8 cellular contexts compared by ENCODE assay signal in genomic region chrX:130994671-130995070, GRCh38.
DNase-seq lines count a peak whose midpoint lies in the region; ATAC-seq, FAIRE-seq and TF ChIP-seq lines count a peak whose summit lies in the region.

No MANE protein-coding gene starts in this region.

- peak; percentile 51 for DNase-seq in activated CD8-positive, alpha-beta memory T cell treated with anti-CD3 and anti-CD28 coated beads, Interleukin-2, amount 50 U/mL, for 48 hours
- no peak for DNase-seq in activated CD8-positive, alpha-beta memory T cell treated with anti-CD3 and anti-CD28 coated beads, Interleukin-2, amount 10 ng/mL, durations not matched to agents 7 days and 5 days
- DNase-seq in NCI-H1092 treated with DMSO at 0.1 percent for 48 hours (lab: John Stamatoyannopoulos, UW) (peak; percentile 20), K562 (ENCODE audit: extremely low read depth in 1 of 4, low spot score in 3 of 4) (peak; percentile 24 to 42 (median 26)), osteocyte (ENCODE audit: extremely low spot score, unreplicated experiment) (no peak), uterus (no peak)

- H3K36me3 ChIP-seq in K562 (ENCODE audit: control insufficient read depth, insufficient read depth, low read length) (no peaks in the 10 kb centered on the region), uterus (no peaks in the 10 kb centered on the region)

- TF ChIP-seq CTCF in K562 (IDR thresholded peaks at IDR 0.05 in 2 of 3, conservative IDR thresholded peaks at IDR 0.05 in 1 of 3; ENCODE audit: insufficient read depth in 2 of 3, low read depth in 1 of 3, low read length in 3 of 3) (peak; percentile 36 to 66 (median 64); a peak in 5 of 6 replicates), osteocyte (IDR thresholded peaks at IDR 0.05) (peak; percentile 64), uterus (IDR thresholded peaks at IDR 0.05) (no peak)

- WGBS in K562 (ENCODE audit: insufficient coverage, low coverage, missing lambda C conversion rate) = 35% methylated on average over 8 of the region's 8 CpGs

- POLR2A ChIA-PET in K562 (lab: Yijun Ruan, JAX) = no interaction called here

- no peak for TF ChIP-seq POLR2A in K562 (conservative IDR thresholded peaks at IDR 0.05)
- TF ChIP-seq POLR2A in uterus (IDR thresholded peaks at IDR 0.05) = no peak

- H3K27me3 ChIP-seq in K562 (ENCODE audit: control insufficient read depth in 2 of 2, insufficient read depth in 2 of 2, low read length in 2 of 2) (peaks cover 0 to 4% of the 10 kb centered on the region in 2 experiments; a peak in 1 of 5 replicates), uterus (no peaks in the 10 kb centered on the region)

- peak; percentile 37 for FAIRE-seq in K562 (lab: Jason Lieb, UNC)

- H3K27ac Mint-ChIP-seq in activated CD8-positive, alpha-beta memory T cell treated with anti-CD3 and anti-CD28 coated beads, Interleukin-2, amount 10 ng/mL, durations not matched to agents 7 days and 5 days = no peak overlapping the region
- no peak overlapping the region for H3K27ac Mint-ChIP-seq in osteocyte (ENCODE audit: unreplicated experiment)

- H3K79me2 ChIP-seq in K562 (ENCODE audit: control insufficient read depth, insufficient read depth, low read length) = no peaks in the 10 kb centered on the region

- H3K9me3 ChIP-seq in K562 (replicated peaks; ENCODE audit: control insufficient read depth, insufficient read depth, low read depth, low read length) (no peaks in the 10 kb centered on the region), uterus (no peaks in the 10 kb centered on the region)

- peaks cover 11% of the 10 kb centered on the region for H3K27me3 Mint-ChIP-seq in activated CD8-positive, alpha-beta memory T cell treated with anti-CD3 and anti-CD28 coated beads, Interleukin-2, amount 10 ng/mL, durations not matched to agents 7 days and 5 days
- H3K27me3 Mint-ChIP-seq in osteocyte (ENCODE audit: unreplicated experiment) = peaks cover 8% of the 10 kb centered on the region

- CTCF ChIA-PET in activated CD8-positive, alpha-beta memory T cell treated with anti-CD3 and anti-CD28 coated beads, Interleukin-2, amount 10 ng/mL, durations not matched to agents 7 days and 5 days (lab: Charles Lee) = no interaction called here
- CTCF ChIA-PET in K562 (lab: Yijun Ruan, JAX; ENCODE audit: low intra/inter-chr PET ratio) = interaction anchor here (1.1 kb wide), 1 partner anchor 621 kb away, joined by 5 read pairs; no protein-coding TSS in a partner anchor

- H3K4me3 ChIP-seq in K562 (no peak overlapping the region), uterus (no peak overlapping the region)

- no peak for TF ChIP-seq EP300 in K562 (IDR thresholded peaks at IDR 0.05; ENCODE audit: low read length)

- no peaks in the 10 kb centered on the region for H3K9me1 ChIP-seq in K562 (ENCODE audit: control insufficient read depth, insufficient read depth, low read length)

- no peaks in the 10 kb centered on the region for H3K36me3 Mint-ChIP-seq in activated CD8-positive, alpha-beta memory T cell treated with anti-CD3 and anti-CD28 coated beads, Interleukin-2, amount 10 ng/mL, durations not matched to agents 7 days and 5 days
- no peaks in the 10 kb centered on the region for H3K36me3 Mint-ChIP-seq in osteocyte (ENCODE audit: unreplicated experiment)

- H3K4me2 ChIP-seq in K562 (ENCODE audit: insufficient read depth, low read length) = no peak overlapping the region

- no peak overlapping the region for H2AFZ ChIP-seq in K562 (ENCODE audit: low read depth, low read length)

- ATAC-seq in activated CD8-positive, alpha-beta memory T cell treated with anti-CD3 and anti-CD28 coated beads, Interleukin-2, amount 10 ng/mL, durations not matched to agents 7 days and 5 days = no peak
- ATAC-seq in K562 (peak; percentile 59; the same call in 2 of the 3 replicates), HG03342 (IDR thresholded peaks at IDR 0.05; ENCODE audit: unreplicated experiment) (no peak), HG03521 (IDR thresholded peaks at IDR 0.05; ENCODE audit: unreplicated experiment) (no peak)

- H4K20me1 ChIP-seq in K562 (replicated peaks; ENCODE audit: control insufficient read depth, insufficient read depth, low read length) = no peaks in the 10 kb centered on the region

- intact Hi-C loops in K562 (cut with micrococcal nuclease) = loop anchor here (1.0 kb wide), 1 partner anchor 639 kb away; no protein-coding TSS in a partner anchor
- intact Hi-C loops in uterus (cut with DNase I; ENCODE audit: low total_unique reads) = no loop called here

- in situ Hi-C loops in K562 (cut with MboI) = no loop called here

- no TSS peak for BruUV-seq in K562 (replicated peaks; lab: Mats Ljungman, UMichigan)

- H3K4me1 ChIP-seq in K562 (replicated peaks in 1 of 2; ENCODE audit: control insufficient read depth in 2 of 2, insufficient read depth in 2 of 2, low read length in 2 of 2) (peaks cover 0 to 7% of the 10 kb centered on the region in 2 experiments; a peak in 2 of 5 replicates), uterus (no peaks in the 10 kb centered on the region)

- H3K27ac ChIP-seq in K562 (ENCODE audit: extremely low read depth, low read depth, low read length) = no peak overlapping the region
- no peak overlapping the region for H3K27ac ChIP-seq in uterus

- H3K4me3 Mint-ChIP-seq in activated CD8-positive, alpha-beta memory T cell treated with anti-CD3 and anti-CD28 coated beads, Interleukin-2, amount 10 ng/mL, durations not matched to agents 7 days and 5 days = no peak overlapping the region
- H3K4me3 Mint-ChIP-seq in osteocyte (ENCODE audit: unreplicated experiment) = no peak overlapping the region

- H3K9me3 Mint-ChIP-seq in activated CD8-positive, alpha-beta memory T cell treated with anti-CD3 and anti-CD28 coated beads, Interleukin-2, amount 10 ng/mL, durations not matched to agents 7 days and 5 days (ENCODE audit: low read depth) = no peaks in the 10 kb centered on the region
- H3K9me3 Mint-ChIP-seq in osteocyte (ENCODE audit: unreplicated experiment) = no peaks in the 10 kb centered on the region

- H3K9ac ChIP-seq in K562 (ENCODE audit: insufficient read depth in 1 of 2, low read depth in 2 of 2, low read length in 2 of 2) = no peak overlapping the region

- peak; percentile 34 to 59 for TF ChIP-seq RAD21 in K562 (CRISPR knock-in tag; conservative IDR thresholded peaks at IDR 0.05 in 1 of 2, IDR thresholded peaks at IDR 0.05 in 1 of 2)

- no peaks in the 10 kb centered on the region for H3K4me1 Mint-ChIP-seq in activated CD8-positive, alpha-beta memory T cell treated with anti-CD3 and anti-CD28 coated beads, Interleukin-2, amount 10 ng/mL, durations not matched to agents 7 days and 5 days
- no peaks in the 10 kb centered on the region for H3K4me1 Mint-ChIP-seq in osteocyte (ENCODE audit: unreplicated experiment)

TF ChIP-seq in K562, 482 proteins besides CTCF, POLR2A, EP300 and RAD21:
- TF ChIP-seq SMC3 (conservative IDR thresholded peaks at IDR 0.05; ENCODE audit: insufficient read depth, low read depth, low read length) (0 out of 2 replicates have a peak, but pooled peaks have one; percentile 27), ZNF384 (IDR thresholded peaks at IDR 0.05; ENCODE audit: low read depth, low read length) (peak; percentile 75), MBD1 (CRISPR knock-in tag; IDR thresholded peaks at IDR 0.05) (no peak)

Comparison
In these comparisons a context has a peak if more than half of its experiments do, and no peak if none do; other contexts are left out.
1. DNase-seq: peak in activated CD8-positive, alpha-beta memory T cell treated with anti-CD3 and anti-CD28 coated beads, Interleukin-2, amount 50 U/mL, for 48 hours (single experiment), NCI-H1092 treated with DMSO at 0.1 percent for 48 hours (single experiment) and K562 (4 of 4); none in activated CD8-positive, alpha-beta memory T cell treated with anti-CD3 and anti-CD28 coated beads, Interleukin-2, amount 10 ng/mL, durations not matched to agents 7 days and 5 days (single experiment), osteocyte (single experiment) and uterus (0 of 2).
2. CTCF ChIP-seq: peak in K562 (3 of 3) and osteocyte (single experiment); none in uterus (0 of 4).